In the genomic region with DNA sequence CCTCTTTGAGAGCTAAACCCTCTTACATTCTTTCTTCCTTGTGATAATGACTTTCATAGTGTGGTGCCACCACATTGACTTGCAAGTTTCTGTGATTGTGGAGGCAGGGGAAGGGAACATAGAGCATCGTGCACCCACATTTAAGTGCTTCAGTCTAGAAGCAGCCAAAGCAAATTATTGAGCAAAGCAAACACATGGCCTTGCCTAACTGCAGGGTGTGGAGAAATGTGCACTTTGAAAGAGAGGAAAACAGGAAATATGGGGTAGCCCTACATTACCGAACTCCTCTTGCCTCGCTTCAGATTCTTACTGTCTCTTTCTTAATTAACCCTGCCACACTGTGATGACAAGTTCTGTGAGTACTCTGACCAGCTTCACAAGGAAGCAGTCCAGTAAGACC, we compare ENCODE assay signal across 21 cellular contexts.
DNase-seq lines count a peak whose midpoint lies in the region; ATAC-seq, FAIRE-seq and TF ChIP-seq lines count a peak whose summit lies in the region.
"Had no signal": no experiment of that assay in that cellular context is flagged by ENCODE, and none has a peak within 500 bp of the region (broad histone marks: within the 10 kb centered on the region; RNA-seq: fewer than 3 reads in every experiment).

No MANE protein-coding gene starts in this region.

- TF ChIP-seq CTCF in OCI-LY3 (IDR thresholded peaks at IDR 0.05; ENCODE audit: low read depth, low read length) (no peak), H1 (IDR thresholded peaks at IDR 0.05; ENCODE audit: control extremely low read depth in 1 of 3, insufficient read depth in 1 of 3, low read depth in 1 of 3, low read length in 3 of 3) (no peak)
- no peak for TF ChIP-seq CTCF in CD8-positive, alpha-beta T cell (IDR thresholded peaks at IDR 0.05)

- H4K91ac ChIP-seq in H1 (replicated peaks; ENCODE audit: insufficient read length, low read length) = no peak overlapping the region

- no peak for TF ChIP-seq POLR2A in H1 (IDR thresholded peaks at IDR 0.05; ENCODE audit: control extremely low read depth in 1 of 2, low read depth in 2 of 2, low read length in 2 of 2)

- no peak overlapping the region for H3K4me3 Mint-ChIP-seq in CD8-positive, alpha-beta T cell
- H3K4me3 Mint-ChIP-seq: CD4-positive, alpha-beta memory T cell; HFFc6 had no signal

- H3K27ac ChIP-seq in OCI-LY3 (ENCODE audit: low read length) = no peak overlapping the region
- H3K27ac ChIP-seq in H1 (ENCODE audit: low read depth, low read length) = no peak overlapping the region
- no peak overlapping the region for H3K27ac ChIP-seq in CD8-positive, alpha-beta T cell (ENCODE audit: low read depth, low read length)
- H3K27ac ChIP-seq: A549, GM23248 had no signal

- TF ChIP-seq EP300 in H1 (IDR thresholded peaks at IDR 0.05; ENCODE audit: borderline replicate concordance in 1 of 2, low read depth in 2 of 2, low read length in 2 of 2) = no peak

- H4K5ac ChIP-seq in H1 (ENCODE audit: insufficient read length, low read depth, low read length) = no peak overlapping the region

- H3K27ac Mint-ChIP-seq in CD8-positive, alpha-beta T cell = no peak overlapping the region
- H3K27ac Mint-ChIP-seq: CD4-positive, alpha-beta memory T cell; HFFc6 had no signal

- H2AFZ ChIP-seq in OCI-LY3 (ENCODE audit: low read depth, low read length) = no peak overlapping the region
- H2AFZ ChIP-seq in H1 (ENCODE audit: low read length) = no peak overlapping the region
- H2AFZ ChIP-seq: GM23248 had no signal

- H3K4ac ChIP-seq in H1 (replicated peaks; ENCODE audit: insufficient read length, low read depth, low read length) = peak overlapping the region; percentile 76

- no peak overlapping the region for H3K4me3 ChIP-seq in OCI-LY3 (ENCODE audit: low read length)
- no peak overlapping the region for H3K4me3 ChIP-seq in H1 (ENCODE audit: extremely low read depth in 1 of 4, insufficient read depth in 2 of 4, low read depth in 3 of 4, low read length in 4 of 4)
- no peak overlapping the region for H3K4me3 ChIP-seq in CD8-positive, alpha-beta T cell (ENCODE audit: low read depth, low read length)
- H3K4me3 ChIP-seq: A549, GM23248, HAP-1 had no signal

- no peak overlapping the region for H3K14ac ChIP-seq in H1 (ENCODE audit: insufficient read length)

- H3K18ac ChIP-seq in H1 (ENCODE audit: extremely low read depth, low read length) = no peak overlapping the region

- H4K20me1 ChIP-seq in OCI-LY3 (ENCODE audit: insufficient read depth, low read length) = no peaks in the 10 kb centered on the region
- H4K20me1 ChIP-seq in H1 (replicated peaks in 1 of 2; ENCODE audit: control insufficient read depth in 1 of 2, insufficient read depth in 2 of 2, low read length in 2 of 2) = no peaks in the 10 kb centered on the region

- H3K9me3 ChIP-seq in OCI-LY3 (ENCODE audit: insufficient read depth, low read length) = no peaks in the 10 kb centered on the region
- H3K9me3 ChIP-seq in H1 (ENCODE audit: insufficient read depth in 2 of 2, low read depth in 1 of 2, low read length in 1 of 2) = no peaks in the 10 kb centered on the region
- no peaks in the 10 kb centered on the region for H3K9me3 ChIP-seq in CD8-positive, alpha-beta T cell (ENCODE audit: low read length)
- H3K9me3 ChIP-seq: A549, Caco-2, HAP-1 had no signal

- intact Hi-C loops in CD8-positive, alpha-beta T cell (cut with DNase I, micrococcal nuclease) = no loop called here

- no peak overlapping the region for H2BK20ac ChIP-seq in H1 (ENCODE audit: low read length)

- peak overlapping the region; percentile 20 for H3K4me2 ChIP-seq in OCI-LY3 (ENCODE audit: low read length)
- H3K4me2 ChIP-seq in H1 (ENCODE audit: insufficient read depth in 1 of 2, low read depth in 2 of 2, low read length in 2 of 2) = no peak overlapping the region
- H3K4me2 ChIP-seq: A549 had no signal

- CTCF ChIA-PET in H1 (lab: Charles Lee; ENCODE audit: partially characterized antibody) = interaction anchor here (1.2 kb wide), 1 partner anchor 14 kb away, joined by 3 read pairs; no protein-coding TSS in a partner anchor
- CTCF ChIA-PET in CD8-positive, alpha-beta T cell (lab: Charles Lee) = no interaction called here

- H3K9me3 Mint-ChIP-seq in CD8-positive, alpha-beta T cell = no peaks in the 10 kb centered on the region
- H3K9me3 Mint-ChIP-seq: HFFc6 had no signal

- POLR2A ChIA-PET in H1 (lab: Charles Lee; ENCODE audit: partially characterized antibody) = no interaction called here
- POLR2A ChIA-PET in CD8-positive, alpha-beta T cell (lab: Charles Lee) = no interaction called here

- H3K9ac ChIP-seq in OCI-LY3 (ENCODE audit: low read length) = no peak overlapping the region
- H3K9ac ChIP-seq in H1 (replicated peaks in 1 of 4; ENCODE audit: extremely low read depth in 1 of 4, low read depth in 3 of 4, low read length in 3 of 4) = no peak overlapping the region
- H3K9ac ChIP-seq: GM23248 had no signal

- 83% methylated on average over 3 of the region's 3 CpGs; no CpG with 5 or more reads in 1 of the 2 experiments for WGBS in H1 (ENCODE audit: extremely low coverage in 1 of 2, insufficient coverage in 1 of 2, insufficient read length in 1 of 2, insufficient replicate concordance in 2 of 2, low coverage in 1 of 2, low lambda C conversion rate in 2 of 2, missing lambda C conversion rate in 1 of 2), 2 experiments

- TF ChIP-seq RAD21 in H1 (IDR thresholded peaks at IDR 0.05 in 1 of 2, conservative IDR thresholded peaks at IDR 0.05 in 1 of 2; ENCODE audit: low read depth in 2 of 2, low read length in 2 of 2) = no peak

- peak; percentile 97 for ATAC-seq in left lobe of liver
- no peak for ATAC-seq in CD8-positive, alpha-beta T cell
- ATAC-seq: A549 had no signal

- no peaks in the 10 kb centered on the region for H3K4me1 Mint-ChIP-seq in CD8-positive, alpha-beta T cell (ENCODE audit: low read depth)
- H3K4me1 Mint-ChIP-seq: CD4-positive, alpha-beta memory T cell had no signal

- no peaks in the 10 kb centered on the region for H3K36me3 Mint-ChIP-seq in CD8-positive, alpha-beta T cell
- H3K36me3 Mint-ChIP-seq: CD4-positive, alpha-beta memory T cell had no signal

- H3K79me2 ChIP-seq in OCI-LY3 (ENCODE audit: low read length) (no peaks in the 10 kb centered on the region), H1 (ENCODE audit: control insufficient read depth in 1 of 2, insufficient read depth in 2 of 2, low read length in 2 of 2) (no peaks in the 10 kb centered on the region)

- no peaks in the 10 kb centered on the region for H3K23me2 ChIP-seq in H1 (ENCODE audit: low read depth, low read length)

- H3K27me3 Mint-ChIP-seq in CD8-positive, alpha-beta T cell (ENCODE audit: low read depth) = no peaks in the 10 kb centered on the region
- H3K27me3 Mint-ChIP-seq: CD4-positive, alpha-beta memory T cell had no signal

- H3K23ac ChIP-seq in H1 (ENCODE audit: insufficient read length) = no peak overlapping the region

- H2BK5ac ChIP-seq in H1 (ENCODE audit: low read depth, low read length) = no peak overlapping the region

- DNase-seq in Ammon's horn (ENCODE audit: low spot score) (peak; percentile 12), H1 (ENCODE audit: low read depth in 1 of 2, low spot score in 2 of 2) (no peak), left lobe of liver (ENCODE audit: low spot score) (peak; percentile 72), SHP77 treated with DMSO at 0.1 percent for 48 hours (lab: John Stamatoyannopoulos, UW) (no peak)
- no peak for DNase-seq in NK-92 treated with Interleukin-12 subunit alpha and Interleukin-12 subunit beta, amount 100 ng/mL, for 24 hours (lab: John Stamatoyannopoulos, UW)
- no peak for DNase-seq in CD8-positive, alpha-beta T cell
- DNase-seq: 8988T; ACHN; AML-193; C1 segment of cervical spinal cord; Caco-2; CD4-positive, alpha-beta memory T cell; DMS153; DND-41; GM23248; HFFc6 had no signal

- H3K4me1 ChIP-seq in OCI-LY3 (ENCODE audit: low read length) (peaks cover 16% of the 10 kb centered on the region), H1 (replicated peaks in 1 of 4; ENCODE audit: control insufficient read depth in 3 of 4, insufficient read depth in 4 of 4, low read length in 3 of 4) (peaks cover 0 to 3% (median 0%) of the 10 kb centered on the region in 4 experiments; a peak in 1 of 7 replicates)
- no peaks in the 10 kb centered on the region for H3K4me1 ChIP-seq in CD8-positive, alpha-beta T cell (ENCODE audit: insufficient read depth, low read length)
- H3K4me1 ChIP-seq: A549, Caco-2, HAP-1 had no signal

- H2BK15ac ChIP-seq in H1 (ENCODE audit: low read length) = no peak overlapping the region

- H2BK12ac ChIP-seq in H1 (ENCODE audit: low read depth, low read length) = no peak overlapping the region

- H4K8ac ChIP-seq in H1 (ENCODE audit: extremely low read depth, insufficient read depth, low read length) = no peak overlapping the region

- no peaks in the 10 kb centered on the region for H3K27me3 ChIP-seq in OCI-LY3 (ENCODE audit: low read depth, low read length)
- no peaks in the 10 kb centered on the region for H3K27me3 ChIP-seq in H1 (replicated peaks in 1 of 4; ENCODE audit: control insufficient read depth in 3 of 4, extremely low read depth in 1 of 4, insufficient read depth in 3 of 4, low read length in 3 of 4)
- H3K27me3 ChIP-seq in CD8-positive, alpha-beta T cell (ENCODE audit: insufficient read depth, low read length) = no peaks in the 10 kb centered on the region

- H2BK120ac ChIP-seq in H1 (replicated peaks; ENCODE audit: low read depth, low read length) = no peak overlapping the region

- no peak overlapping the region for H2AK5ac ChIP-seq in H1 (ENCODE audit: low read depth, low read length)

- H3K79me1 ChIP-seq in H1 (ENCODE audit: low read depth, low read length) = no peaks in the 10 kb centered on the region

- H3K36me3 ChIP-seq in OCI-LY3 (replicated peaks; ENCODE audit: low read depth, low read length) (no peaks in the 10 kb centered on the region), H1 (ENCODE audit: control insufficient read depth in 2 of 4, insufficient read depth in 4 of 4, low read length in 3 of 4) (no peaks in the 10 kb centered on the region)
- H3K36me3 ChIP-seq in CD8-positive, alpha-beta T cell (ENCODE audit: insufficient read depth, low read length) = no peaks in the 10 kb centered on the region
- H3K36me3 ChIP-seq: HAP-1 had no signal

- no peak for FAIRE-seq in H1 (lab: Jason Lieb, UNC)
- FAIRE-seq: A549, G401.6, GM12892 had no signal

- no peak overlapping the region for H3K56ac ChIP-seq in H1 (replicated peaks; ENCODE audit: insufficient read length, low read depth, low read length)

TF ChIP-seq in H1, 55 proteins besides CTCF, POLR2A, EP300 and RAD21 (continues in another document):
- no peak for TF ChIP-seq SIN3A (conservative IDR thresholded peaks at IDR 0.05 in 1 of 2, IDR thresholded peaks at IDR 0.05 in 1 of 2; ENCODE audit: low read depth in 1 of 2, low read length in 2 of 2)
- no peak for TF ChIP-seq KDM5A (IDR thresholded peaks at IDR 0.05; ENCODE audit: low read length)
- TF ChIP-seq POU5F1 (IDR thresholded peaks at IDR 0.05; ENCODE audit: low read depth, low read length) = no peak
- no peak for TF ChIP-seq GTF2F1 (IDR thresholded peaks at IDR 0.05; ENCODE audit: borderline replicate concordance, low read depth, low read length)
- no peak for TF ChIP-seq RBBP5 (IDR thresholded peaks at IDR 0.05; ENCODE audit: borderline replicate concordance, low read depth, low read length)
- no peak for TF ChIP-seq YY1 (IDR thresholded peaks at IDR 0.05; ENCODE audit: low read depth, low read length)
- no peak for TF ChIP-seq RFX5 (IDR thresholded peaks at IDR 0.05; ENCODE audit: borderline replicate concordance, low read depth, low read length)

Comparison
In these comparisons a context has a peak if more than half of its experiments do, and no peak if none do; other contexts are left out.
1. DNase-seq: peak in Ammon's horn (single experiment) and left lobe of liver (single experiment); none in H1 (0 of 2), SHP77 treated with DMSO at 0.1 percent for 48 hours (single experiment), NK-92 treated with Interleukin-12 subunit alpha and Interleukin-12 subunit beta, amount 100 ng/mL, for 24 hours (single experiment) and CD8-positive, alpha-beta T cell (0 of 7).